Comparison of ENCODE assay signal across 9 cellular contexts in genomic region chr10:27998178-27998953, GRCh38. TPM values are rescaled to one million over a fixed set of nuclear protein-coding genes. Genes with fewer than 3 reads are reported as not detected.
A peak's percentile ranks its signal among the peaks of the same experiment; 100 is the strongest.
DNase-seq lines count a peak whose midpoint lies in the region; ATAC-seq and TF ChIP-seq lines count a peak whose summit lies in the region.
"Had no signal": no experiment of that assay in that cellular context is flagged by ENCODE, and none has a peak within 500 bp of the region (broad histone marks: within the 10 kb centered on the region; RNA-seq: fewer than 3 reads in every experiment).

No MANE protein-coding gene starts in this region.

- TF ChIP-seq CTCF in NB4 (IDR thresholded peaks at IDR 0.05; ENCODE audit: low read depth, low read length) (no peak), ascending aorta (IDR thresholded peaks at IDR 0.05) (no peak)

- intact Hi-C loops in ascending aorta (cut with DNase I): no loop called here

- ATAC-seq in GM18519 (IDR thresholded peaks at IDR 0.05; ENCODE audit: low FRiP score, unreplicated experiment): no peak
- no peak for ATAC-seq in HG03175 (IDR thresholded peaks at IDR 0.05; ENCODE audit: unreplicated experiment)

- peak; percentile 46 for DNase-seq in ELF-1 (ENCODE audit: low read depth, low spot score)
- peak; percentile 73 for DNase-seq in NB4 (ENCODE audit: low read depth)
- DNase-seq in ascending aorta (ENCODE audit: low spot score in 2 of 2): no peak
- DNase-seq in iPS DF 6.9 (ENCODE audit: low read depth, low spot score): peak; percentile 31
- peak; percentile 88 for DNase-seq in retina
- DNase-seq in NCI-H2171 treated with DMSO at 0.1 percent for 48 hours (lab: John Stamatoyannopoulos, UW): no peak

- peak overlapping the region in 1 of 2 donors; percentile 6 for H3K27ac ChIP-seq in ascending aorta
- H3K27ac ChIP-seq in iPS DF 6.9 (ENCODE audit: low read length): no peak overlapping the region

- H3K36me3 ChIP-seq in ascending aorta: no peaks in the 10 kb centered on the region
- H3K36me3 ChIP-seq in iPS DF 6.9 (ENCODE audit: control insufficient read depth, insufficient read depth, low read length): no peaks in the 10 kb centered on the region

- H3K27me3 ChIP-seq in ascending aorta (no peaks in the 10 kb centered on the region), iPS DF 6.9 (ENCODE audit: control insufficient read depth, insufficient read depth, low read length) (no peaks in the 10 kb centered on the region)

- peak overlapping the region; percentile 62 for H3K4me3 ChIP-seq in NB4 (ENCODE audit: low read depth, low read length)
- H3K4me3 ChIP-seq in ascending aorta: peak overlapping the region; percentile 75
- H3K4me3 ChIP-seq in iPS DF 6.9 (ENCODE audit: low read length): peak overlapping the region; percentile 93

- WGBS in iPS DF 6.9 (ENCODE audit: insufficient coverage, insufficient read length): no CpG with 5 or more reads among the region's 62 CpGs

- H3K4me1 ChIP-seq in ascending aorta (no peaks in the 10 kb centered on the region), iPS DF 6.9 (ENCODE audit: control insufficient read depth, insufficient read depth, low read length) (no peaks in the 10 kb centered on the region)

- H3K9me3 ChIP-seq in ascending aorta (no peaks in the 10 kb centered on the region), iPS DF 6.9 (ENCODE audit: control insufficient read depth, insufficient read depth, low read length) (no peaks in the 10 kb centered on the region)

- TF ChIP-seq POLR2A in NB4 (IDR thresholded peaks at IDR 0.05; ENCODE audit: extremely low read depth, insufficient read length): peak; percentile 15

RNA-seq across cellular contexts. Expression of gene ODAD2, which starts 0.5 kb away (rescaled TPM):
- not detected for total RNA-seq in ascending aorta
- total RNA-seq: SK-MEL-5 had no signal

Comparison
In these comparisons a context has a peak if more than half of its experiments do, and no peak if none do; other contexts are left out.
1. DNase-seq: peak in ELF-1 (single experiment), NB4 (single experiment), iPS DF 6.9 (single experiment) and retina (single experiment); none in ascending aorta (0 of 2) and NCI-H2171 treated with DMSO at 0.1 percent for 48 hours (single experiment).
2. Peak in every context shown above with its lines, with median percentiles within 50 percentile points of each other: H3K4me3 ChIP-seq.